ENCODE assay signal across 14 cellular contexts in the genomic region with DNA sequence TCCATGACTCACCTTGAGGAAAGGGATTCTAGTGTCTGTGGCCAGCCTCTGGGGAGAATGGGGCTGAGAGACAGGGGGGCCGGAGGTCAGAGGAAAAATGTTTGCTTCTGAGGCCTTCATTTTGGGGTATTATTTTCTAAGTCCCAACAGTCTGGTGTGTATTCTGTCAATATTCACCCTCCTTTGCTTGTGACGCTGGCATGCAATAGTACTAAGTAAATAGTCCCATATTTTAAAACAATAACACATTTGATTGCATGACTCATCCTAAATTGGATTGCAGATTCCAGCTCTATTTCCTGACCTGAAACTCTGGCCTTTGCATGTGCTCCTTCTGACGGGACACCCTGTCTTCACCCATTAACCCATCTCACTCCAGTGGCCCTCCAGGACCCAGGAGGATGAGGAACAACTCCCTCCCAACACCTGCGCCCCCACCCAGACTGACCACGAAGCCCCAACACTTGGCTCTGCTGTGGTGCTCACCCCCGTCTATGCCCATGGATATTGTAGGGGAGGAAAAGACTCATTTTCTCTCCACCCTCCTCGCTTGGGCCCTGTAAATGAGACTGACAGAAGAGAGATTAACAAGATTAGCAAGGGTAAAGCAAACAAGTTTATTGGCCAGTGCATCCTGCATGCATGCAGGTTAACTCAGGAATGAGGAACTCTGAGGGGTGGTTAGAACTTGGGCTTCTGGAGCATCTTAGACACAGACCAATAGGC.
DNase-seq lines count a peak whose midpoint lies in the region; ATAC-seq and TF ChIP-seq lines count a peak whose summit lies in the region.
"Had no signal": no experiment of that assay in that cellular context is flagged by ENCODE, and none has a peak within 500 bp of the region (broad histone marks: within the 10 kb centered on the region; RNA-seq: fewer than 3 reads in every experiment).

No MANE protein-coding gene starts in this region.

- H3K4me2 ChIP-seq in mesendoderm (ENCODE audit: low read length) = no peak overlapping the region

- H2BK5ac ChIP-seq in mesendoderm (ENCODE audit: low read length) = no peak overlapping the region

- H3K9me3 ChIP-seq in colonic mucosa (no peaks in the 10 kb centered on the region), upper lobe of right lung (no peaks in the 10 kb centered on the region)
- H3K9me3 ChIP-seq: thyroid gland had no signal

- DNase-seq in NCI-H82 (lab: John Stamatoyannopoulos, UW) = peak; percentile 18
- no peak for DNase-seq in NCI-H82 treated with DMSO at 0.1 percent for 48 hours (lab: John Stamatoyannopoulos, UW; ENCODE audit: unreplicated experiment)
- DNase-seq in colonic mucosa = peak; percentile 61
- DNase-seq in mesendoderm = no peak
- no peak for DNase-seq in upper lobe of right lung
- DNase-seq in stimulated activated CD8-positive, alpha-beta memory T cell treated with anti-CD3 and anti-CD28 coated beads, Interleukin-4, amount 100 ng/mL, for 48 hours = no peak
- no peak for DNase-seq in KG1 (lab: John Stamatoyannopoulos, UW)
- DNase-seq: endodermal cell; NCI-H526 treated with DMSO at 0.1 percent for 48 hours; stimulated activated CD4-positive, alpha-beta T cell treated with anti-CD3 and anti-CD28 coated beads, Interleukin-2, amount 100 ng/mL, for 24 hours; thyroid gland had no signal

- H3K79me2 ChIP-seq in mesendoderm (ENCODE audit: control insufficient read depth, insufficient read depth, low read length) = no peaks in the 10 kb centered on the region

- H4K8ac ChIP-seq in mesendoderm (ENCODE audit: low read depth, low read length) = no peak overlapping the region

- H3K9ac ChIP-seq in colonic mucosa (ENCODE audit: low read depth in 2 of 2, low read length in 2 of 2) = peak overlapping the region in 1 of 2 donors; percentile 4
- H3K9ac ChIP-seq in mesendoderm (ENCODE audit: low read length) = no peak overlapping the region

- H3K36me3 ChIP-seq in colonic mucosa (no peaks in the 10 kb centered on the region), mesendoderm (ENCODE audit: control insufficient read depth, insufficient read depth, low read length) (no peaks in the 10 kb centered on the region), upper lobe of right lung (no peaks in the 10 kb centered on the region)
- H3K36me3 ChIP-seq: thyroid gland had no signal

- H2BK15ac ChIP-seq in mesendoderm (replicated peaks; ENCODE audit: low read depth) = no peak overlapping the region

- peak overlapping the region; percentile 38 for H3K27ac ChIP-seq in colonic mucosa
- no peak overlapping the region for H3K27ac ChIP-seq in mesendoderm (ENCODE audit: low read depth, low read length)
- peak overlapping the region; percentile 76 for H3K27ac ChIP-seq in upper lobe of right lung
- H3K27ac ChIP-seq: 22Rv1 had no signal

- no peaks in the 10 kb centered on the region for H3K79me1 ChIP-seq in mesendoderm (ENCODE audit: low read length)

- no peak overlapping the region for H3K4me3 ChIP-seq in colonic mucosa
- no peak overlapping the region for H3K4me3 ChIP-seq in mesendoderm (ENCODE audit: low read length)
- H3K4me3 ChIP-seq in upper lobe of right lung = no peak overlapping the region
- H3K4me3 ChIP-seq: lung, thyroid gland had no signal

- no peak overlapping the region for H3K18ac ChIP-seq in mesendoderm (ENCODE audit: low read length)

- H2BK120ac ChIP-seq in mesendoderm (ENCODE audit: low read depth, low read length) = no peak overlapping the region

- no peak overlapping the region for H4K5ac ChIP-seq in mesendoderm (ENCODE audit: low read length)

- no CpG with 5 or more reads among the region's 7 CpGs for WGBS in mesendoderm (ENCODE audit: extremely low coverage, insufficient coverage, low lambda C conversion rate)

- no peak for TF ChIP-seq CTCF in colonic mucosa (IDR thresholded peaks at IDR 0.05)
- no peak for TF ChIP-seq CTCF in upper lobe of right lung (IDR thresholded peaks at IDR 0.05)

- H3K4me1 ChIP-seq in colonic mucosa (peaks cover 5% of the 10 kb centered on the region), mesendoderm (ENCODE audit: control insufficient read depth, low read depth, low read length) (peaks cover 2% of the 10 kb centered on the region), upper lobe of right lung (peaks cover 18% of the 10 kb centered on the region)

- no peak overlapping the region for H3K4ac ChIP-seq in mesendoderm (ENCODE audit: low read depth, low read length)

- H3K23ac ChIP-seq in mesendoderm (ENCODE audit: low read length) = no peak overlapping the region

- ATAC-seq in upper lobe of right lung (peak; percentile 46), HG03442 (IDR thresholded peaks at IDR 0.05; ENCODE audit: unreplicated experiment) (no peak)

- H3K56ac ChIP-seq in mesendoderm (ENCODE audit: low read length) = peak overlapping the region; percentile 10

- H3K27me3 ChIP-seq in colonic mucosa = no peaks in the 10 kb centered on the region
- no peaks in the 10 kb centered on the region for H3K27me3 ChIP-seq in mesendoderm (ENCODE audit: insufficient read depth, low read length, poor library complexity)
- H3K27me3 ChIP-seq in upper lobe of right lung = no peaks in the 10 kb centered on the region
- H3K27me3 ChIP-seq: thyroid gland had no signal

- H2AK5ac ChIP-seq in mesendoderm (ENCODE audit: low read length) = no peak overlapping the region

- intact Hi-C loops in colonic mucosa (cut with DNase I) (no loop called here), upper lobe of right lung (cut with DNase I) (no loop called here)

Comparison
In these comparisons a context has a peak if more than half of its experiments do, and no peak if none do; other contexts are left out.
1. DNase-seq: peak in NCI-H82 (single experiment) and colonic mucosa (single experiment); none in NCI-H82 treated with DMSO at 0.1 percent for 48 hours (single experiment), mesendoderm (single experiment), upper lobe of right lung (single experiment), stimulated activated CD8-positive, alpha-beta memory T cell treated with anti-CD3 and anti-CD28 coated beads, Interleukin-4, amount 100 ng/mL, for 48 hours (single experiment) and KG1 (single experiment).